15 cellular contexts compared by ENCODE assay signal in the genomic region with DNA sequence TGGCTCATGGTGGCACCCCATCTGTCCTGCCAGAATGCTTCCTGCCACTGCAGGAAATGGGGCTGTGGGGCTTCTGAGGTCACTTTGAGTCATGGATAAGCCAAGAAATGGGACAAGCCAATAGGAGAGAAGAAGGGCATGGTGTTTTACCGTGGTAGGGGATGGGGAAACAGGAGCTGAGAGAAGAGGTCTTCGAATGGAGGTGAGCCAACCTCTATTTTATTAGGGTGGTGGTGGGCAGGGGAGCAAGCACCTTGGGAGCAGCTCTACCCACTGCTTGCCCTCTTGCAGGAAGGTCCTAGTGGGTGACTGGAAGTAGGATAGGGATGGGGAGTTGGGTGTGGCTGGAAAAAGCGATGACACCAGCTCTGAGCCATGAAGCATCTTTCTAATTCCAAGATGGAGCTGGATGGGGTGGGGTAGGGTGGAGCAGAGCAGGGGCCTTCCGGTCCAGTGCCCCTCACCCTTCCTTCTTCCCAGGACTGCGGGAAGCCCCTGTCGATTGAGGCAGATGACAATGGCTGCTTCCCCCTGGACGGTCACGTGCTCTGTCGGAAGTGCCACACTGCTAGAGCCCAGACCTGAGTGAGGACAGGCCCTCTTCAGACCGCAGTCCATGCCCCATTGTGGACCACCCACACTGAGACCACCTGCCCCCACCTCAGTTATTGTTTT. TPM values are rescaled to one million over a fixed set of nuclear protein-coding genes. Genes with fewer than 3 reads are reported as not detected.
A peak's percentile ranks its signal among the peaks of the same experiment; 100 is the strongest.
DNase-seq lines count a peak whose midpoint lies in the region; ATAC-seq and TF ChIP-seq lines count a peak whose summit lies in the region.
"Had no signal": no experiment of that assay in that cellular context is flagged by ENCODE, and none has a peak within 500 bp of the region (broad histone marks: within the 10 kb centered on the region; RNA-seq: fewer than 3 reads in every experiment).

No MANE protein-coding gene starts in this region.

- no peak overlapping the region for H3K9ac ChIP-seq in mammary epithelial cell (ENCODE audit: insufficient read depth, low read length)

- H3K4me3 Mint-ChIP-seq in activated T-helper 17 cell treated with anti-CD3 and anti-CD28 coated beads, Interleukin-2, amount 50 U/mL, for 72 hours: no peak overlapping the region
- no peak overlapping the region for H3K4me3 Mint-ChIP-seq in type B pancreatic cell
- H3K4me3 Mint-ChIP-seq: brain had no signal

- TF ChIP-seq CTCF in breast epithelium (IDR thresholded peaks at IDR 0.05) (no peak), mammary epithelial cell (conservative IDR thresholded peaks at IDR 0.05 in 1 of 2, IDR thresholded peaks at IDR 0.05 in 1 of 2; ENCODE audit: extremely low read depth in 1 of 2, insufficient read depth in 1 of 2, low read depth in 1 of 2, low read length in 2 of 2) (no peak), gastroesophageal sphincter (IDR thresholded peaks at IDR 0.05) (no peak), type B pancreatic cell (conservative IDR thresholded peaks at IDR 0.05) (no peak), brain microvascular endothelial cell (IDR thresholded peaks at IDR 0.05; ENCODE audit: low read depth, low read length, missing control alignments) (no peak)

- H3K27me3 Mint-ChIP-seq in activated T-helper 17 cell treated with anti-CD3 and anti-CD28 coated beads, Interleukin-2, amount 50 U/mL, for 72 hours: no peaks in the 10 kb centered on the region
- H3K27me3 Mint-ChIP-seq in type B pancreatic cell: no peaks in the 10 kb centered on the region
- H3K27me3 Mint-ChIP-seq: brain had no signal

- no peak overlapping the region for H3K4me3 ChIP-seq in breast epithelium
- H3K4me3 ChIP-seq in mammary epithelial cell (replicated peaks in 1 of 3; ENCODE audit: insufficient read depth in 1 of 3, low read depth in 2 of 3, low read length in 3 of 3): no peak overlapping the region
- H3K4me3 ChIP-seq in gastroesophageal sphincter: no peak overlapping the region
- no peak overlapping the region for H3K4me3 ChIP-seq in brain microvascular endothelial cell (ENCODE audit: low read depth, low read length)

- 59% methylated on average over 6 of the region's 10 CpGs for WGBS in mammary epithelial cell (ENCODE audit: low coverage, missing lambda C conversion rate)
- WGBS in gastroesophageal sphincter (ENCODE audit: low coverage in 1 of 2), 2 donors: 64 to 67% methylated on average over 3 to 6 of the region's 10 CpGs

- intact Hi-C loops in breast epithelium (cut with DNase I; ENCODE audit: low total_unique reads): no loop called here
- intact Hi-C loops in mammary epithelial cell (cut with micrococcal nuclease): no loop called here

- H3K4me2 ChIP-seq in mammary epithelial cell (ENCODE audit: insufficient read depth, low read depth, low read length): no peak overlapping the region

- in situ Hi-C loops in mammary epithelial cell (cut with MboI; ENCODE audit: low sequenced_read_pairs in 2 of 2): no loop called here
- in situ Hi-C loops in brain microvascular endothelial cell (cut with HindIII; ENCODE audit: low pct_ligation_motif_present, low sequenced_read_pairs): no loop called here

- H3K9me3 ChIP-seq in breast epithelium (no peaks in the 10 kb centered on the region), mammary epithelial cell (replicated peaks; ENCODE audit: insufficient read depth, low read length) (no peaks in the 10 kb centered on the region), gastroesophageal sphincter (no peaks in the 10 kb centered on the region)

- no peak for ATAC-seq in activated T-helper 17 cell treated with anti-CD3 and anti-CD28 coated beads, Interleukin-2, amount 50 U/mL, for 72 hours (replicated peaks)
- no peak for ATAC-seq in gastroesophageal sphincter
- ATAC-seq: PC-3 had no signal

- dilution Hi-C loops in mammary epithelial cell (cut with HindIII; ENCODE audit: low sequenced_read_pairs): no loop called here

- DNase-seq in breast epithelium (ENCODE audit: low spot score in 2 of 2) (no peak), mammary epithelial cell (no peak), type B pancreatic cell (ENCODE audit: extremely low spot score, unreplicated experiment) (no peak), SW480 (ENCODE audit: low spot score) (no peak), brain microvascular endothelial cell (no peak), NCI-H146 treated with DMSO at 0.1 percent for 48 hours (lab: John Stamatoyannopoulos, UW; ENCODE audit: unreplicated experiment) (no peak)
- DNase-seq: DMS79 treated with DMSO at 0.1 percent for 48 hours, NCI-H345, PC-3 had no signal

- peaks cover 14% of the 10 kb centered on the region for H4K20me1 ChIP-seq in mammary epithelial cell (ENCODE audit: insufficient read depth, low read length)

- H3K4me1 ChIP-seq in breast epithelium (peaks cover 22 to 23% of the 10 kb centered on the region in 2 donors), mammary epithelial cell (ENCODE audit: insufficient read depth, low read length) (peaks cover 56% of the 10 kb centered on the region), gastroesophageal sphincter (peaks cover 3 to 93% (median 64%) of the 10 kb centered on the region in 3 donors)

- no peak overlapping the region for H2AFZ ChIP-seq in mammary epithelial cell (ENCODE audit: low read depth, low read length)

- TF ChIP-seq EP300 in gastroesophageal sphincter (IDR thresholded peaks at IDR 0.05): no peak

- no peaks in the 10 kb centered on the region for H3K9me3 Mint-ChIP-seq in activated T-helper 17 cell treated with anti-CD3 and anti-CD28 coated beads, Interleukin-2, amount 50 U/mL, for 72 hours
- no peaks in the 10 kb centered on the region for H3K9me3 Mint-ChIP-seq in type B pancreatic cell
- H3K9me3 Mint-ChIP-seq: brain had no signal

- H3K27ac Mint-ChIP-seq in activated T-helper 17 cell treated with anti-CD3 and anti-CD28 coated beads, Interleukin-2, amount 50 U/mL, for 72 hours: peak overlapping the region; percentile 16
- peak overlapping the region; percentile 40 for H3K27ac Mint-ChIP-seq in type B pancreatic cell

- H3K4me1 Mint-ChIP-seq in activated T-helper 17 cell treated with anti-CD3 and anti-CD28 coated beads, Interleukin-2, amount 50 U/mL, for 72 hours: peaks cover 7% of the 10 kb centered on the region
- no peaks in the 10 kb centered on the region for H3K4me1 Mint-ChIP-seq in type B pancreatic cell (ENCODE audit: unreplicated experiment)
- H3K4me1 Mint-ChIP-seq: brain had no signal

- H3K27me3 ChIP-seq in breast epithelium (no peaks in the 10 kb centered on the region), mammary epithelial cell (ENCODE audit: insufficient read depth, low read length) (no peaks in the 10 kb centered on the region), gastroesophageal sphincter (no peaks in the 10 kb centered on the region), brain microvascular endothelial cell (replicated peaks) (no peaks in the 10 kb centered on the region)

- no peak for TF ChIP-seq POLR2A in breast epithelium (IDR thresholded peaks at IDR 0.05)
- TF ChIP-seq POLR2A in gastroesophageal sphincter (IDR thresholded peaks at IDR 0.05): no peak

- CTCF ChIA-PET in mammary epithelial cell (lab: Charles Lee; ENCODE audit: low non-redundant PET): no interaction called here

- H3K36me3 ChIP-seq in breast epithelium (no peaks in the 10 kb centered on the region), mammary epithelial cell (ENCODE audit: insufficient read depth, low read length) (peaks cover 40% of the 10 kb centered on the region), gastroesophageal sphincter (peaks cover 0 to 44% of the 10 kb centered on the region in 2 donors), brain microvascular endothelial cell (replicated peaks) (peaks cover 77% of the 10 kb centered on the region)

- peaks cover 47% of the 10 kb centered on the region for H3K79me2 ChIP-seq in mammary epithelial cell (ENCODE audit: insufficient read depth, low read length)

- no TSS peak for BruUV-seq in mammary epithelial cell (replicated peaks; lab: Mats Ljungman, UMichigan)

- H3K36me3 Mint-ChIP-seq in activated T-helper 17 cell treated with anti-CD3 and anti-CD28 coated beads, Interleukin-2, amount 50 U/mL, for 72 hours (ENCODE audit: low read depth): peaks cover 54% of the 10 kb centered on the region
- peaks cover 7% of the 10 kb centered on the region for H3K36me3 Mint-ChIP-seq in type B pancreatic cell

- H3K27ac ChIP-seq in breast epithelium (peak overlapping the region; percentile 76 to 100), mammary epithelial cell (ENCODE audit: insufficient read depth, low read depth, low read length) (no peak overlapping the region), gastroesophageal sphincter (peak overlapping the region in 3 of 4 donors; percentile 99 to 100 (median 99)), brain microvascular endothelial cell (no peak overlapping the region)

RNA-seq across cellular contexts. Expression of a gene that starts 9.1 kb away (rescaled TPM):
- total RNA-seq in breast epithelium (10 to 100 TPM; 60.2 to 61.0 (median 60.4) TPM), mammary epithelial cell (100 to 1,000 TPM in 1 of 2 donors, 10 to 100 TPM in 1; 68.3 to 295 TPM), gastroesophageal sphincter (100 to 1,000 TPM; 111 to 389 (median 146) TPM), type B pancreatic cell (ENCODE audit: low replicate concordance) (73.2 and 107 TPM in 2 replicates)
- 83.9 TPM for polyA plus RNA-seq in mammary epithelial cell
- polyA minus RNA-seq in mammary epithelial cell: 277 TPM
- total RNA-seq in activated T-helper 17 cell treated with anti-CD3 and anti-CD28 coated beads, Interleukin-2, amount 50 U/mL, for 72 hours: 100 to 1,000 TPM; 116 to 146 TPM

RNA-seq across cellular contexts. Expression of a gene that starts 18.4 kb away (rescaled TPM):
- total RNA-seq in breast epithelium: 10 to 100 TPM in 2 of 3 donors, not detected in 1; 11.8 to 15.4 TPM
- total RNA-seq in mammary epithelial cell: 10 to 100 TPM; 15.2 to 27.3 TPM
- polyA plus RNA-seq in mammary epithelial cell: 21.3 TPM
- polyA minus RNA-seq in mammary epithelial cell: 40.6 TPM
- 1 to 10 TPM in 1 of 2 donors, under 1 TPM in 1; 0.65 to 1.8 TPM for total RNA-seq in activated T-helper 17 cell treated with anti-CD3 and anti-CD28 coated beads, Interleukin-2, amount 50 U/mL, for 72 hours
- 1 to 10 TPM in 1 of 4 donors, under 1 TPM in 1, not detected in 2; 0.78 to 2.5 TPM for total RNA-seq in gastroesophageal sphincter
- total RNA-seq in type B pancreatic cell (ENCODE audit: low replicate concordance): 18.0 and 40.1 TPM in 2 replicates
- total RNA-seq: H4 had no signal

RNA-seq across cellular contexts. Expression of a gene that starts 27.7 kb away (rescaled TPM):
- total RNA-seq in breast epithelium (1 to 10 TPM in 1 of 3 donors, under 1 TPM in 2; 0.48 to 2.3 (median 0.73) TPM), mammary epithelial cell (1 to 10 TPM in 1 of 2 donors, under 1 TPM in 1; 0.71 to 1.5 TPM), gastroesophageal sphincter (1 to 10 TPM in 2 of 4 donors, under 1 TPM in 2; 0.31 to 2.4 (median 1.2) TPM), type B pancreatic cell (ENCODE audit: low replicate concordance) (2.1 and 6.5 TPM in 2 replicates)
- polyA plus RNA-seq in mammary epithelial cell: 0.58 TPM
- polyA minus RNA-seq in mammary epithelial cell: not detected
- 1 to 10 TPM in 1 of 2 donors, under 1 TPM in 1; 0.85 to 1.1 TPM for total RNA-seq in activated T-helper 17 cell treated with anti-CD3 and anti-CD28 coated beads, Interleukin-2, amount 50 U/mL, for 72 hours

RNA-seq across cellular contexts. Expression of a gene that starts 53.0 kb away (rescaled TPM):
- total RNA-seq in breast epithelium (1 to 10 TPM in 1 of 3 donors, not detected in 2; 1.6 TPM), mammary epithelial cell (under 1 TPM in 1 of 2 donors, not detected in 1; 0.17 TPM), gastroesophageal sphincter (under 1 TPM in 1 of 4 donors, not detected in 3; 0.40 TPM), type B pancreatic cell (ENCODE audit: low replicate concordance) (not detected in 2 replicates)
- not detected for polyA plus RNA-seq in mammary epithelial cell
- not detected for polyA minus RNA-seq in mammary epithelial cell
- not detected for total RNA-seq in activated T-helper 17 cell treated with anti-CD3 and anti-CD28 coated beads, Interleukin-2, amount 50 U/mL, for 72 hours
- total RNA-seq: H4, HT-29, PC-3 had no signal
- polyA plus RNA-seq: urinary bladder had no signal

Comparison
In these comparisons a context has a peak if more than half of its experiments do, and no peak if none do; other contexts are left out.
1. H3K27ac ChIP-seq: peak in breast epithelium (2 of 2) and gastroesophageal sphincter (3 of 4); none in mammary epithelial cell (single experiment) and brain microvascular endothelial cell (single experiment).